8 cellular contexts compared by ENCODE assay signal in genomic region chr4:48909697-48910096, GRCh38. TPM values are rescaled to one million over a fixed set of nuclear protein-coding genes. Genes with fewer than 3 reads are reported as not detected.
DNase-seq lines count a peak whose midpoint lies in the region; ATAC-seq lines count a peak whose summit lies in the region.

No MANE protein-coding gene starts in this region.

- no peaks in the 10 kb centered on the region for H3K9me3 Mint-ChIP-seq in activated CD8-positive, alpha-beta memory T cell treated with anti-CD3 and anti-CD28 coated beads, Interleukin-2, amount 10 ng/mL, durations not matched to agents 7 days and 5 days (ENCODE audit: low read depth)

- H3K27me3 Mint-ChIP-seq in activated CD8-positive, alpha-beta memory T cell treated with anti-CD3 and anti-CD28 coated beads, Interleukin-2, amount 10 ng/mL, durations not matched to agents 7 days and 5 days, result no peaks in the 10 kb centered on the region

- DNase-seq in activated effector memory CD4-positive, alpha-beta T cell treated with anti-CD3 and anti-CD28 coated beads, Interleukin-2, amount 50 U/mL, for 16 hours, result peak; percentile 76
- DNase-seq in activated effector memory CD4-positive, alpha-beta T cell treated with Interleukin-2 at 50 U/mL for 16 hours, result no peak
- peak; percentile 68 for DNase-seq in activated CD8-positive, alpha-beta memory T cell treated with anti-CD3 and anti-CD28 coated beads, Interleukin-2, amount 10 ng/mL, durations not matched to agents 7 days and 5 days
- peak; percentile 87 for DNase-seq in glomerular endothelial cell (ENCODE audit: extremely low read depth, low read depth, low spot score)
- DNase-seq in stimulated activated naive CD8-positive, alpha-beta T cell treated with anti-CD3 and anti-CD28 coated beads, Interleukin-15, Interleukin-2, amounts not matched to agents 100 U/mL and 50 U/mL, for 24 hours, result peak; percentile 66
- no peak for DNase-seq in ecto neural progenitor cell (ENCODE audit: low spot score)

- CTCF ChIA-PET in activated CD8-positive, alpha-beta memory T cell treated with anti-CD3 and anti-CD28 coated beads, Interleukin-2, amount 10 ng/mL, durations not matched to agents 7 days and 5 days (lab: Charles Lee), result no interaction called here

- H3K36me3 Mint-ChIP-seq in activated CD8-positive, alpha-beta memory T cell treated with anti-CD3 and anti-CD28 coated beads, Interleukin-2, amount 10 ng/mL, durations not matched to agents 7 days and 5 days, result peaks cover 5% of the 10 kb centered on the region

- H3K27ac Mint-ChIP-seq in activated CD8-positive, alpha-beta memory T cell treated with anti-CD3 and anti-CD28 coated beads, Interleukin-2, amount 10 ng/mL, durations not matched to agents 7 days and 5 days, result no peak overlapping the region

- peak; percentile 47 for ATAC-seq in activated CD8-positive, alpha-beta memory T cell treated with anti-CD3 and anti-CD28 coated beads, Interleukin-2, amount 10 ng/mL, durations not matched to agents 7 days and 5 days
- ATAC-seq in stimulated activated naive CD8-positive, alpha-beta T cell treated with anti-CD3 and anti-CD28 coated beads, Interleukin-15, Interleukin-2, amounts not matched to agents 100 U/mL and 50 U/mL, for 24 hours, result peak; percentile 98
- no peak for ATAC-seq in GM21723 (IDR thresholded peaks at IDR 0.05; ENCODE audit: unreplicated experiment)
- ATAC-seq in HG02852 (IDR thresholded peaks at IDR 0.05; ENCODE audit: unreplicated experiment), result no peak

- H3K4me1 Mint-ChIP-seq in activated CD8-positive, alpha-beta memory T cell treated with anti-CD3 and anti-CD28 coated beads, Interleukin-2, amount 10 ng/mL, durations not matched to agents 7 days and 5 days, result peaks cover 23% of the 10 kb centered on the region

- no peak overlapping the region for H3K4me3 Mint-ChIP-seq in activated CD8-positive, alpha-beta memory T cell treated with anti-CD3 and anti-CD28 coated beads, Interleukin-2, amount 10 ng/mL, durations not matched to agents 7 days and 5 days

RNA-seq across cellular contexts. Expression of gene OCIAD2, which starts 3.1 kb away (rescaled TPM):
- 10 to 100 TPM; 54.6 to 76.5 TPM for total RNA-seq in activated CD8-positive, alpha-beta memory T cell treated with anti-CD3 and anti-CD28 coated beads, Interleukin-2, amount 10 ng/mL, durations not matched to agents 7 days and 5 days
- 58.9 and 101 TPM in 2 replicates for total RNA-seq in glomerular endothelial cell

Comparison
In these comparisons a context has a peak if more than half of its experiments do, and no peak if none do; other contexts are left out.
1. DNase-seq: peak in activated effector memory CD4-positive, alpha-beta T cell treated with anti-CD3 and anti-CD28 coated beads, Interleukin-2, amount 50 U/mL, for 16 hours (single experiment), activated CD8-positive, alpha-beta memory T cell treated with anti-CD3 and anti-CD28 coated beads, Interleukin-2, amount 10 ng/mL, durations not matched to agents 7 days and 5 days (single experiment), glomerular endothelial cell (single experiment) and stimulated activated naive CD8-positive, alpha-beta T cell treated with anti-CD3 and anti-CD28 coated beads, Interleukin-15, Interleukin-2, amounts not matched to agents 100 U/mL and 50 U/mL, for 24 hours (single experiment); none in activated effector memory CD4-positive, alpha-beta T cell treated with Interleukin-2 at 50 U/mL for 16 hours (single experiment) and ecto neural progenitor cell (single experiment).
2. ATAC-seq: peak in activated CD8-positive, alpha-beta memory T cell treated with anti-CD3 and anti-CD28 coated beads, Interleukin-2, amount 10 ng/mL, durations not matched to agents 7 days and 5 days (single experiment) and stimulated activated naive CD8-positive, alpha-beta T cell treated with anti-CD3 and anti-CD28 coated beads, Interleukin-15, Interleukin-2, amounts not matched to agents 100 U/mL and 50 U/mL, for 24 hours (single experiment); none in GM21723 (single experiment) and HG02852 (single experiment).